9 cellular contexts compared by ENCODE assay signal in the genomic region with DNA sequence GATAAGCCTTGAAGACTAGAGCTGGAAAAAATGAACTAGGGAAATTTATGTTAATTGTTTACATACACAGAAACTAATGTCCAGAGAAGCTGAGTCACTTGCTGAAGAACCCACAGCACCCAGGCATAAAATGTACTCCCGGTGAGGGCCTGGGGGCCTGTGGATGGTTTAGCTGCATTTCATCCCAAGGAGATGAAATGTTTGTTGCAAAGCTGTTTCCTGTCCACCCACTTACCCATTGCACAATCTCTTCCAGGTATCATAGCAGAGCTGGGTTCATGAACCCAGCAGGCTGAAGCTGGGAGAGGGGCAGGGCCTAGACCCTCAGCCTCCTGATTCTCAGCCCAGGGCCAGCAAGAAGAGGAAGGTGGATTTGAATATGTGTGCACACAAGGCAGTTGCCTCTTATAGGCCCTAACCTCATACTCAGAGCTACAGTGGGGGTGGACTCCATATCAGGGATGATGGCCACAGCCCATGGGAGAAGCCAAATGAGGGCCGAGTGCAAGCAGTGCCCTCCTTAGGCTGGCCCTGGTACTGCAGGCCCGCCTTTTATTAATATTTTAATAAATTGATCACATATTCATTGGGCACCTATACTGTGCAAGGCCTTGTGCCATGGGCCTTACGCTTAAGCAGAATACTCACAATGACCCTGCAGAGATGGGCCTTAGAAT.
A peak's percentile ranks its signal among the peaks of the same experiment; 100 is the strongest.
DNase-seq lines count a peak whose midpoint lies in the region; ATAC-seq, FAIRE-seq and TF ChIP-seq lines count a peak whose summit lies in the region.
"Had no signal": no experiment of that assay in that cellular context is flagged by ENCODE, and none has a peak within 500 bp of the region (broad histone marks: within the 10 kb centered on the region; RNA-seq: fewer than 3 reads in every experiment).

No MANE protein-coding gene starts in this region.

- no peak for DNase-seq in D721Med (ENCODE audit: insufficient read length, low spot score)
- DNase-seq in HL-60 (ENCODE audit: low read depth in 1 of 2, low spot score in 1 of 2): no peak
- DNase-seq in hypothalamus (lab: John Stamatoyannopoulos, UW): peak in 26 of 51 donors; percentile 8 to 60 (median 22)
- DNase-seq in putamen (ENCODE audit: low spot score): no peak
- DNase-seq in mucosa of gallbladder (ENCODE audit: low spot score): no peak
- DNase-seq: naive B cell had no signal

- no peaks in the 10 kb centered on the region for H3K27me3 ChIP-seq in HL-60 (ENCODE audit: insufficient read depth, poor library complexity, severe bottlenecking)

- no peak overlapping the region for H3K27ac ChIP-seq in HL-60 (replicated peaks)
- H3K27ac ChIP-seq in temporal lobe (ENCODE audit: low read depth, low read length): peak overlapping the region; percentile 12

- no peak for ATAC-seq in GM19351 (IDR thresholded peaks at IDR 0.05; ENCODE audit: unreplicated experiment)

- H3K4me3 ChIP-seq in HL-60 (replicated peaks; ENCODE audit: insufficient read depth, low read length): no peak overlapping the region
- H3K4me3 ChIP-seq in WI38 (ENCODE audit: low read depth, low read length): no peak overlapping the region

- FAIRE-seq in D721Med (lab: Jason Lieb, UNC): no peak

- peak; percentile 48 for TF ChIP-seq CTCF in D721Med (IDR thresholded peaks at IDR 0.05; ENCODE audit: insufficient read depth, missing control alignments)
- TF ChIP-seq CTCF in HL-60 (IDR thresholded peaks at IDR 0.05; ENCODE audit: insufficient read depth, low read length): peak; percentile 44
- TF ChIP-seq CTCF in WI38 (IDR thresholded peaks at IDR 0.05; ENCODE audit: low read depth, low read length): peak; percentile 98

Comparison
In these comparisons a context has a peak if more than half of its experiments do, and no peak if none do; other contexts are left out.
1. DNase-seq: peak in hypothalamus (26 of 51); none in D721Med (single experiment), HL-60 (0 of 2), putamen (single experiment) and mucosa of gallbladder (single experiment).
2. CTCF ChIP-seq: peak in every context shown above with its lines; median percentile 98 in WI38; 48 in D721Med; 44 in HL-60.